10 cellular contexts compared by ENCODE assay signal in genomic region chr14:101825797-101826196, GRCh38.
DNase-seq lines count a peak whose midpoint lies in the region; ATAC-seq and TF ChIP-seq lines count a peak whose summit lies in the region.
"Had no signal": no experiment of that assay in that cellular context is flagged by ENCODE, and none has a peak within 500 bp of the region (broad histone marks: within the 10 kb centered on the region; RNA-seq: fewer than 3 reads in every experiment).

No MANE protein-coding gene starts in this region.

- TF ChIP-seq EP300 in SK-N-SH (IDR thresholded peaks at IDR 0.05; ENCODE audit: borderline replicate concordance in 1 of 2, low read depth in 1 of 2, low read length in 1 of 2), result no peak

- H3K4me3 ChIP-seq in HL-60 (replicated peaks; ENCODE audit: insufficient read depth, low read length) (no peak overlapping the region), psoas muscle (no peak overlapping the region), H7 (ENCODE audit: insufficient read depth, low read depth, low read length) (no peak overlapping the region), mucosa of descending colon (no peak overlapping the region), SK-N-SH (ENCODE audit: low read depth in 2 of 2, low read length in 1 of 2) (no peak overlapping the region)

- no peak overlapping the region for H2AFZ ChIP-seq in SK-N-SH (ENCODE audit: low read depth)

- no peaks in the 10 kb centered on the region for H3F3A ChIP-seq in SK-N-SH (replicated peaks; ENCODE audit: insufficient read depth)

- H3K79me2 ChIP-seq in SK-N-SH (ENCODE audit: insufficient read depth), result peaks cover 97% of the 10 kb centered on the region

- no peak overlapping the region for H3K4me2 ChIP-seq in SK-N-SH

- H3K9ac ChIP-seq in SK-N-SH, result no peak overlapping the region

- POLR2A ChIA-PET in SK-N-SH (lab: Yijun Ruan, JAX), result interaction anchor here (1.3 kb wide), 1 partner anchor 15 kb away, joined by 3 read pairs; no protein-coding TSS in a partner anchor

- H3K27ac Mint-ChIP-seq in dendritic cell treated with granulocyte-macrophage colony-stimulating factor and Interleukin-4, amounts not matched to agents 40 ng/mL and 50 ng/mL, for 4 days, result peak overlapping the region; percentile 98

- H3K9me3 Mint-ChIP-seq in dendritic cell treated with granulocyte-macrophage colony-stimulating factor and Interleukin-4, amounts not matched to agents 40 ng/mL and 50 ng/mL, for 4 days, result no peaks in the 10 kb centered on the region

- H3K4me1 Mint-ChIP-seq in dendritic cell treated with granulocyte-macrophage colony-stimulating factor and Interleukin-4, amounts not matched to agents 40 ng/mL and 50 ng/mL, for 4 days (ENCODE audit: low read depth), result peaks cover 69% of the 10 kb centered on the region

- H3K27me3 Mint-ChIP-seq in dendritic cell treated with granulocyte-macrophage colony-stimulating factor and Interleukin-4, amounts not matched to agents 40 ng/mL and 50 ng/mL, for 4 days, result no peaks in the 10 kb centered on the region

- DNase-seq in CD1c-positive myeloid dendritic cell (ENCODE audit: extremely low spot score) (peak; percentile 17), HL-60 (ENCODE audit: low read depth in 1 of 2, low spot score in 1 of 2) (no peak), psoas muscle (no peak), H7 (no peak), mucosa of descending colon (no peak), ecto neural progenitor cell (ENCODE audit: low spot score) (no peak), SK-N-SH (no peak)
- DNase-seq: Kasumi-1 had no signal

- H3K27me3 ChIP-seq in HL-60 (ENCODE audit: insufficient read depth, poor library complexity, severe bottlenecking) (no peaks in the 10 kb centered on the region), psoas muscle (ENCODE audit: insufficient read depth in 3 of 3, low read length in 2 of 3) (no peaks in the 10 kb centered on the region), H7 (ENCODE audit: control insufficient read depth, insufficient read depth, low read length) (no peaks in the 10 kb centered on the region), SK-N-SH (ENCODE audit: insufficient read depth) (no peaks in the 10 kb centered on the region)

- intact Hi-C loops in dendritic cell treated with granulocyte-macrophage colony-stimulating factor and Interleukin-4, amounts not matched to agents 40 ng/mL and 50 ng/mL, for 4 days (cut with micrococcal nuclease), result no loop called here
- intact Hi-C loops in psoas muscle (cut with DNase I) (no loop called here), mucosa of descending colon (cut with DNase I, micrococcal nuclease) (loop anchor here in 1 of 2 donors (5.0 kb wide), 1 partner anchor 33 kb away; no protein-coding TSS in a partner anchor)

- peaks cover 34% of the 10 kb centered on the region for H4K20me1 ChIP-seq in SK-N-SH (ENCODE audit: insufficient read depth)

- 89 to 94% (median 93%) methylated on average over 3 of the region's 3 CpGs for WGBS in psoas muscle, 3 donors
- 87% methylated on average over 3 of the region's 3 CpGs for WGBS in SK-N-SH (ENCODE audit: low lambda C conversion rate)

- H3K4me1 ChIP-seq in psoas muscle (peaks cover 69% of the 10 kb centered on the region), mucosa of descending colon (ENCODE audit: low read depth) (no peaks in the 10 kb centered on the region), SK-N-SH (ENCODE audit: control insufficient read depth in 1 of 2, insufficient read depth in 2 of 2, low read depth in 1 of 2, low read length in 1 of 2) (peaks cover 0 to 23% of the 10 kb centered on the region in 2 experiments; a peak in 2 of 4 replicates)

- ATAC-seq in psoas muscle, result no peak
- no peak for ATAC-seq in mucosa of descending colon
- ATAC-seq: SK-N-SH treated with all-trans-retinoic acid at 6 μM for 48 hours had no signal

- H3K36me3 Mint-ChIP-seq in dendritic cell treated with granulocyte-macrophage colony-stimulating factor and Interleukin-4, amounts not matched to agents 40 ng/mL and 50 ng/mL, for 4 days (ENCODE audit: low read depth), result peaks cover 50% of the 10 kb centered on the region

- TF ChIP-seq CTCF in HL-60 (IDR thresholded peaks at IDR 0.05; ENCODE audit: insufficient read depth, low read length), result no peak
- TF ChIP-seq CTCF in psoas muscle (IDR thresholded peaks at IDR 0.05), result no peak
- TF ChIP-seq CTCF in mucosa of descending colon (IDR thresholded peaks at IDR 0.05), result no peak
- no peak for TF ChIP-seq CTCF in SK-N-SH (IDR thresholded peaks at IDR 0.05)

- H3K36me3 ChIP-seq in psoas muscle (ENCODE audit: insufficient read depth in 1 of 2, low read depth in 1 of 2) (no peaks in the 10 kb centered on the region), H7 (replicated peaks; ENCODE audit: control insufficient read depth, insufficient read depth, low read length) (no peaks in the 10 kb centered on the region), mucosa of descending colon (ENCODE audit: low read depth) (no peaks in the 10 kb centered on the region), SK-N-SH (replicated peaks in 1 of 2; ENCODE audit: control insufficient read depth in 1 of 2, insufficient read depth in 2 of 2, low read length in 1 of 2) (peaks cover 23 to 34% of the 10 kb centered on the region in 2 experiments)

- no peak for TF ChIP-seq RAD21 in SK-N-SH (IDR thresholded peaks at IDR 0.05; ENCODE audit: low read length)

- H3K9me2 ChIP-seq in SK-N-SH, result no peaks in the 10 kb centered on the region

- H3K27ac ChIP-seq in HL-60 (replicated peaks), result peak overlapping the region; percentile 89
- H3K27ac ChIP-seq in psoas muscle, result peak overlapping the region; percentile 81
- H3K27ac ChIP-seq in SK-N-SH (ENCODE audit: low read depth in 2 of 2, low read length in 1 of 2), result no peak overlapping the region

- H3K4me3 Mint-ChIP-seq in dendritic cell treated with granulocyte-macrophage colony-stimulating factor and Interleukin-4, amounts not matched to agents 40 ng/mL and 50 ng/mL, for 4 days, result peak overlapping the region; percentile 49

- CTCF ChIA-PET in SK-N-SH (lab: Yijun Ruan, JAX), result interaction anchor here (0.5 to 1.6 kb wide), 3 partner anchors 11 to 1408 kb away, joined by 3 to 4 read pairs (median 3); no protein-coding TSS in a partner anchor

- H3K9me3 ChIP-seq in psoas muscle (no peaks in the 10 kb centered on the region), mucosa of descending colon (no peaks in the 10 kb centered on the region), SK-N-SH (no peaks in the 10 kb centered on the region)

TF ChIP-seq in SK-N-SH, 30 proteins besides CTCF, POLR2A, EP300 and RAD21:
- TF ChIP-seq JUND (IDR thresholded peaks at IDR 0.05) (no peak), SIN3A (IDR thresholded peaks at IDR 0.05; ENCODE audit: borderline replicate concordance, low read depth, low read length) (no peak), GATA2 (CRISPR knock-in tag; IDR thresholded peaks at IDR 0.05) (no peak), RXRA (IDR thresholded peaks at IDR 0.05; ENCODE audit: borderline replicate concordance, low read depth) (no peak), POLR2AphosphoS5 (IDR thresholded peaks at IDR 0.05; ENCODE audit: low read depth, low read length) (no peak), RFX5 (IDR thresholded peaks at IDR 0.05; ENCODE audit: low read length) (no peak)

Comparison
In these comparisons a context has a peak if more than half of its experiments do, and no peak if none do; other contexts are left out.
1. H3K27ac ChIP-seq: peak in HL-60 (single experiment) and psoas muscle (single experiment); none in SK-N-SH (0 of 2).